In the genomic region with DNA sequence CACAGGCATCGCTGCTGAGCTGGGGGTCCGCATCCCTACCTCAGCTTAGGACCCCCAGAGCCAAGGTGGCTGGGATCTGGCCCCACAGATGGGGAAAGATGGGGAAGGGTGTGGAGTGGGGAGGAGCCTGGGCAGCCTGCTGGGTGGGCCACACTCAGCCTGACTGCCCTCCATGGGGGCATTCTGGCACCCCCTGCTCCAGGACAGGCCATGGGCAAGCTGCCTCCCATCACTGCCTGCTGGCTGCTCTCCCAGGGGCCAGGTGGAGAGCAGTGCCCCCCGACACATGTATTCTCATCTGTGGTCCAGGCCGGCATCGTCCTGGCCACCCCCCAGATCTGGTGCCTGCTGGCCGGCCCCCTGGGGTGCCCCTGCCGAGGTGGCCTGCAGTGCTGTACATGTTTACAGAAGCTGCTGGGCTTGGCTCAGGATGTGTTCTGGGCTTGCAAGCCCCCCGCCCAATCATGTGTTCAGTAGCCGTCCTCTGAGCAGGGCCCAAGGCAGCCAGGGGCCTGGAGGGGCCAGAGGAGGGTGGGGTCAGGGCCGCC, we compare ENCODE assay signal across 27 cellular contexts.
"Had no signal": no experiment of that assay in that cellular context is flagged by ENCODE, and none has a peak within 500 bp of the region (broad histone marks: within the 10 kb centered on the region; RNA-seq: fewer than 3 reads in every experiment).

No MANE protein-coding gene starts in this region.

- H3K4me3 Mint-ChIP-seq: naive thymus-derived CD4-positive, alpha-beta T cell; natural killer cell treated with Interleukin-12 subunit alpha and Interleukin-12 subunit beta and Interleukin-15 and Interleukin-18, amount 100 ng/mL, for 72 hours; stimulated activated effector memory CD8-positive, alpha-beta T cell treated with anti-CD3 and anti-CD28 coated beads, Interleukin-12 subunit alpha, Interleukin-12 subunit beta, amount 100 ng/mL, for 72 hours; stimulated activated naive CD8-positive, alpha-beta T cell treated with anti-CD3 and anti-CD28 coated beads, Interleukin-15, Interleukin-2, amounts not matched to agents 100 ng/mL and 50 ng/mL, for 24 hours; type B pancreatic cell had no signal

- H3K4me1 ChIP-seq: prostate gland, sigmoid colon, uterus had no signal

- H3K4me3 ChIP-seq: lower lobe of right lung, pancreas, prostate gland, sigmoid colon, spleen, suprapubic skin, tibial nerve, uterus had no signal

- H3K27me3 ChIP-seq: pancreas, sigmoid colon, suprapubic skin, tibial nerve, uterus had no signal

- H3K27ac ChIP-seq: lower lobe of right lung, pancreas, prostate gland, sigmoid colon, spleen, suprapubic skin, tibial nerve, uterus had no signal

- DNase-seq: hypothalamus; islet precursor cell; kidney glomerular epithelial cell; left cardiac atrium; lower lobe of right lung; mammary epithelial cell; mesenchymal stem cell; naive thymus-derived CD4-positive, alpha-beta T cell; nucleus accumbens; posterior cingulate gyrus; retina; right cardiac atrium; sigmoid colon; small intestine; spleen; stimulated activated CD4-positive, alpha-beta T cell treated with anti-CD3 and anti-CD28 coated beads, Interleukin-4, amount 100 ng/mL, for 24 hours; stimulated activated naive CD4-positive, alpha-beta T cell; uterus had no signal

- H3K4me1 Mint-ChIP-seq: naive thymus-derived CD4-positive, alpha-beta T cell; stimulated activated effector memory CD8-positive, alpha-beta T cell treated with anti-CD3 and anti-CD28 coated beads, Interleukin-12 subunit alpha, Interleukin-12 subunit beta, amount 100 ng/mL, for 72 hours had no signal

- H3K27me3 Mint-ChIP-seq: natural killer cell treated with Interleukin-12 subunit alpha and Interleukin-12 subunit beta and Interleukin-15 and Interleukin-18, amount 100 ng/mL, for 72 hours; type B pancreatic cell had no signal

- H3K36me3 ChIP-seq: prostate gland, uterus had no signal

- ATAC-seq: left cardiac atrium; left lobe of liver; lower lobe of right lung; naive thymus-derived CD4-positive, alpha-beta T cell; natural killer cell treated with Interleukin-12 subunit alpha and Interleukin-12 subunit beta and Interleukin-15 and Interleukin-18, amount 100 ng/mL, for 72 hours; pancreas; right cardiac atrium; stimulated activated effector memory CD8-positive, alpha-beta T cell treated with anti-CD3 and anti-CD28 coated beads, Interleukin-12 subunit alpha, Interleukin-12 subunit beta, amount 100 ng/mL, for 72 hours had no signal

- H3K9me3 Mint-ChIP-seq: natural killer cell treated with Interleukin-12 subunit alpha and Interleukin-12 subunit beta and Interleukin-15 and Interleukin-18, amount 100 ng/mL, for 72 hours; stimulated activated effector memory CD8-positive, alpha-beta T cell treated with anti-CD3 and anti-CD28 coated beads, Interleukin-12 subunit alpha, Interleukin-12 subunit beta, amount 100 ng/mL, for 72 hours; stimulated activated naive CD8-positive, alpha-beta T cell treated with anti-CD3 and anti-CD28 coated beads, Interleukin-15, Interleukin-2, amounts not matched to agents 100 ng/mL and 50 ng/mL, for 24 hours; type B pancreatic cell had no signal

- H3K9me3 ChIP-seq: lower lobe of right lung, pancreas, prostate gland, sigmoid colon, spleen, suprapubic skin, tibial nerve, uterus had no signal

- H3K27ac Mint-ChIP-seq: naive thymus-derived CD4-positive, alpha-beta T cell; natural killer cell treated with Interleukin-12 subunit alpha and Interleukin-12 subunit beta and Interleukin-15 and Interleukin-18, amount 100 ng/mL, for 72 hours; stimulated activated effector memory CD8-positive, alpha-beta T cell treated with anti-CD3 and anti-CD28 coated beads, Interleukin-12 subunit alpha, Interleukin-12 subunit beta, amount 100 ng/mL, for 72 hours; stimulated activated naive CD8-positive, alpha-beta T cell treated with anti-CD3 and anti-CD28 coated beads, Interleukin-15, Interleukin-2, amounts not matched to agents 100 ng/mL and 50 ng/mL, for 24 hours; type B pancreatic cell had no signal

- H3K36me3 Mint-ChIP-seq: natural killer cell treated with Interleukin-12 subunit alpha and Interleukin-12 subunit beta and Interleukin-15 and Interleukin-18, amount 100 ng/mL, for 72 hours; stimulated activated effector memory CD8-positive, alpha-beta T cell treated with anti-CD3 and anti-CD28 coated beads, Interleukin-12 subunit alpha, Interleukin-12 subunit beta, amount 100 ng/mL, for 72 hours; type B pancreatic cell had no signal
